ENCODE assay signal across 11 cellular contexts in genomic region chr15:63238796-63239195, GRCh38. TPM values are rescaled to one million over a fixed set of nuclear protein-coding genes. Genes with fewer than 3 reads are reported as not detected.
DNase-seq lines count a peak whose midpoint lies in the region; ATAC-seq and TF ChIP-seq lines count a peak whose summit lies in the region.
"Had no signal": no experiment of that assay in that cellular context is flagged by ENCODE, and none has a peak within 500 bp of the region (broad histone marks: within the 10 kb centered on the region; RNA-seq: fewer than 3 reads in every experiment).

No MANE protein-coding gene starts in this region.

- intact Hi-C loops in PC-3 (cut with micrococcal nuclease) (no loop called here), transverse colon (cut with DNase I; ENCODE audit: low total_unique reads) (no loop called here), thyroid gland (cut with DNase I) (no loop called here)

- H3K79me2 ChIP-seq in PC-3 (ENCODE audit: low read length) (no peaks in the 10 kb centered on the region), fibroblast of lung (ENCODE audit: control insufficient read depth, insufficient read depth, low read length) (peaks cover 26% of the 10 kb centered on the region)

- H3K27me3 ChIP-seq in PC-3 (ENCODE audit: low read length) (no peaks in the 10 kb centered on the region), fibroblast of lung (ENCODE audit: control insufficient read depth, insufficient read depth, low read length) (no peaks in the 10 kb centered on the region), transverse colon (no peaks in the 10 kb centered on the region), thyroid gland (no peaks in the 10 kb centered on the region)
- H3K27me3 ChIP-seq: adrenal gland had no signal

- 63 to 88% methylated on average over 1 of the region's 1 CpG for WGBS in transverse colon (ENCODE audit: low coverage in 1 of 2), 2 donors
- WGBS in thyroid gland, 2 donors, result 69 to 78% methylated on average over 1 of the region's 1 CpG

- H3K4me1 ChIP-seq in PC-3 (ENCODE audit: insufficient read depth, low read length) (peaks cover 38% of the 10 kb centered on the region), fibroblast of lung (ENCODE audit: control insufficient read depth, extremely low read depth, insufficient read depth, low read length) (peaks cover 26% of the 10 kb centered on the region), transverse colon (peaks cover 10 to 41% (median 15%) of the 10 kb centered on the region in 4 donors), thyroid gland (peaks cover 24 to 26% of the 10 kb centered on the region in 2 donors)

- no peaks in the 10 kb centered on the region for H4K20me1 ChIP-seq in PC-3 (ENCODE audit: low read length)
- H4K20me1 ChIP-seq in fibroblast of lung (ENCODE audit: control insufficient read depth, extremely low read depth, insufficient read depth, low read length), result no peaks in the 10 kb centered on the region

- no peaks in the 10 kb centered on the region for H3K9me2 ChIP-seq in PC-3 (replicated peaks; ENCODE audit: low read length)

- TF ChIP-seq POLR2A in transverse colon (IDR thresholded peaks at IDR 0.05) (no peak), thyroid gland (IDR thresholded peaks at IDR 0.05) (no peak)

- in situ Hi-C loops in transverse colon (cut with MboI; ENCODE audit: low pct_ligation_motif_present in 1 of 4, low pct_unique_long_range_greater_than_20kb in 1 of 4, low sequenced_read_pairs in 3 of 4), result no loop called here

- H3K4me3 ChIP-seq in PC-3 (ENCODE audit: low read length) (no peak overlapping the region), fibroblast of lung (replicated peaks in 1 of 4; ENCODE audit: control extremely low read depth in 1 of 4, insufficient read depth in 1 of 4, low read depth in 3 of 4, low read length in 4 of 4) (no peak overlapping the region), transverse colon (no peak overlapping the region), thyroid gland (replicated peaks in 1 of 3) (no peak overlapping the region)
- H3K4me3 ChIP-seq: adrenal gland, mucosa of descending colon, thoracic aorta had no signal

- POLR2A ChIA-PET in PC-3 (lab: Charles Lee; ENCODE audit: unreplicated experiment), result no interaction called here

- no peak overlapping the region for H3K4me2 ChIP-seq in PC-3 (ENCODE audit: low read length)
- no peak overlapping the region for H3K4me2 ChIP-seq in fibroblast of lung (ENCODE audit: extremely low read depth, insufficient read depth, low read length)

- H3K27ac ChIP-seq in PC-3 (ENCODE audit: low read length) (no peak overlapping the region), fibroblast of lung (ENCODE audit: insufficient read depth, low read length) (peak overlapping the region; percentile 30), transverse colon (peak overlapping the region in 2 of 4 donors; percentile 2 to 17), thyroid gland (no peak overlapping the region)
- H3K27ac ChIP-seq: thoracic aorta had no signal

- H3K9me3 ChIP-seq in PC-3 (ENCODE audit: low read length) (no peaks in the 10 kb centered on the region), fibroblast of lung (ENCODE audit: control insufficient read depth, insufficient read depth, low read depth, low read length) (no peaks in the 10 kb centered on the region), transverse colon (no peaks in the 10 kb centered on the region), thyroid gland (no peaks in the 10 kb centered on the region)
- H3K9me3 ChIP-seq: adrenal gland, mucosa of descending colon, thoracic aorta had no signal

- DNase-seq in AML-193 (lab: John Stamatoyannopoulos, UW), result peak; percentile 43 to 46
- DNase-seq in PC-3, result peak; percentile 6
- DNase-seq in fibroblast of lung (ENCODE audit: low read depth in 2 of 2), result peak; percentile 69 to 87
- DNase-seq in transverse colon, result no peak
- DNase-seq in anterior cingulate cortex (lab: John Stamatoyannopoulos, UW), result no peak
- DNase-seq in thyroid gland, result no peak
- DNase-seq: adrenal gland, mucosa of descending colon had no signal

- peak; percentile 75 for ATAC-seq in GM19351 (IDR thresholded peaks at IDR 0.05; ENCODE audit: unreplicated experiment)
- ATAC-seq in PC-3, result no peak
- ATAC-seq in GM21526 (IDR thresholded peaks at IDR 0.05; ENCODE audit: low FRiP score, unreplicated experiment), result no peak
- ATAC-seq: mucosa of descending colon had no signal

- H3K36me3 ChIP-seq in PC-3 (ENCODE audit: low read depth, low read length) (no peaks in the 10 kb centered on the region), fibroblast of lung (ENCODE audit: control insufficient read depth, insufficient read depth, low read length) (no peaks in the 10 kb centered on the region), transverse colon (no peaks in the 10 kb centered on the region), thyroid gland (no peaks in the 10 kb centered on the region)
- H3K36me3 ChIP-seq: adrenal gland, thoracic aorta had no signal

- TF ChIP-seq EP300 in transverse colon (IDR thresholded peaks at IDR 0.05; ENCODE audit: low read depth), result no peak

- CTCF ChIA-PET in PC-3 (lab: Charles Lee), result no interaction called here

- H3K9ac ChIP-seq in PC-3 (ENCODE audit: low read length) (no peak overlapping the region), fibroblast of lung (ENCODE audit: insufficient read depth, low read length) (no peak overlapping the region)

- H3F3A ChIP-seq in PC-3 (ENCODE audit: low read length, unreplicated experiment), result no peaks in the 10 kb centered on the region

- no TSS peak for BruUV-seq in PC-3 (replicated peaks; lab: Mats Ljungman, UMichigan)

- TF ChIP-seq CTCF in PC-3 (conservative IDR thresholded peaks at IDR 0.05; ENCODE audit: low read depth, low read length) (no peak), fibroblast of lung (conservative IDR thresholded peaks at IDR 0.05 in 1 of 2, IDR thresholded peaks at IDR 0.05 in 1 of 2; ENCODE audit: low read depth in 1 of 2, low read length in 2 of 2) (no peak), transverse colon (IDR thresholded peaks at IDR 0.05) (no peak), thyroid gland (IDR thresholded peaks at IDR 0.05) (no peak)

- H2AFZ ChIP-seq in PC-3 (ENCODE audit: low read length) (no peak overlapping the region), fibroblast of lung (ENCODE audit: low read length) (no peak overlapping the region)

RNA-seq across cellular contexts. Expression of gene APH1B, which starts 38.6 kb away (rescaled TPM):
- total RNA-seq in PC-3 (2014; rRNA removed), result 2.6 and 2.8 TPM in 2 replicates
- total RNA-seq in fibroblast of lung, result 15.4 and 32.2 TPM in 2 replicates
- polyA plus RNA-seq in fibroblast of lung, result 21.9 and 23.5 TPM in 2 replicates
- 16.5 and 16.6 TPM in 2 replicates for polyA plus RNA-seq in fibroblast of lung (2012)
- 12.1 and 23.2 TPM in 2 replicates for polyA minus RNA-seq in fibroblast of lung (ENCODE audit: low replicate concordance)
- 1 to 10 TPM in 3 of 4 donors, under 1 TPM in 1; 0.80 to 9.7 (median 7.1) TPM for total RNA-seq in transverse colon
- 10 to 100 TPM; 22.9 to 35.3 (median 27.8) TPM for total RNA-seq in thyroid gland

RNA-seq across cellular contexts. Expression of gene RAB8B, which starts 49.4 kb away (rescaled TPM):
- total RNA-seq in PC-3 (2014; rRNA removed) (6.2 and 8.5 TPM in 2 replicates), fibroblast of lung (111 and 184 TPM in 2 replicates), transverse colon (10 to 100 TPM in 2 of 4 donors, 1 to 10 TPM in 2; 3.2 to 25.4 (median 9.5) TPM), thyroid gland (10 to 100 TPM; 17.6 to 36.0 (median 22.1) TPM)
- 107 and 112 TPM in 2 replicates for polyA plus RNA-seq in fibroblast of lung
- 52.4 and 57.7 TPM in 2 replicates for polyA plus RNA-seq in fibroblast of lung (2012)
- polyA minus RNA-seq in fibroblast of lung (ENCODE audit: low replicate concordance), result 12.1 and 16.7 TPM in 2 replicates

Comparison
In these comparisons a context has a peak if more than half of its experiments do, and no peak if none do; other contexts are left out.
1. DNase-seq: peak in AML-193 (2 of 2), PC-3 (single experiment) and fibroblast of lung (2 of 2); none in transverse colon (single experiment), anterior cingulate cortex (0 of 58) and thyroid gland (0 of 2).